ENCODE assay signal across 1 cellular context in genomic region chr5:141968914-141969608, GRCh38.
TF ChIP-seq lines count a peak whose summit lies in the region.

Gene RNF14 (plus strand): TSS chr5:141969105. CDS start chr5:141973589, 4,484 bp downstream.

TF ChIP-seq in HepG2, 621 proteins besides CTCF, POLR2A, EP300 and RAD21 (continued from another document and continues in another):
- TF ChIP-seq SKIL (CRISPR knock-in tag; IDR thresholded peaks at IDR 0.05; ENCODE audit: borderline replicate concordance): no peak; the same call in 1 of the 2 replicates
- TF ChIP-seq SRSF9 (IDR thresholded peaks at IDR 0.05; ENCODE audit: borderline replicate concordance, insufficient read depth, low read depth, low read length, poor library complexity, severe bottlenecking): no peak
- TF ChIP-seq CBFB (CRISPR knock-in tag; IDR thresholded peaks at IDR 0.05): no peak; the same call in 1 of the 2 replicates
- TF ChIP-seq ZNF782 (CRISPR knock-in tag; IDR thresholded peaks at IDR 0.05; ENCODE audit: borderline replicate concordance): peak; percentile 92; the same call in 1 of the 2 replicates
- 0 out of 2 replicates have a peak, but pooled peaks have one; percentile 47 for TF ChIP-seq ZNF713 (CRISPR knock-in tag; IDR thresholded peaks at IDR 0.05)
- TF ChIP-seq ZNF335 (CRISPR knock-in tag; IDR thresholded peaks at IDR 0.05): no peak; the same call in 1 of the 2 replicates
- TF ChIP-seq, protein P1, sequence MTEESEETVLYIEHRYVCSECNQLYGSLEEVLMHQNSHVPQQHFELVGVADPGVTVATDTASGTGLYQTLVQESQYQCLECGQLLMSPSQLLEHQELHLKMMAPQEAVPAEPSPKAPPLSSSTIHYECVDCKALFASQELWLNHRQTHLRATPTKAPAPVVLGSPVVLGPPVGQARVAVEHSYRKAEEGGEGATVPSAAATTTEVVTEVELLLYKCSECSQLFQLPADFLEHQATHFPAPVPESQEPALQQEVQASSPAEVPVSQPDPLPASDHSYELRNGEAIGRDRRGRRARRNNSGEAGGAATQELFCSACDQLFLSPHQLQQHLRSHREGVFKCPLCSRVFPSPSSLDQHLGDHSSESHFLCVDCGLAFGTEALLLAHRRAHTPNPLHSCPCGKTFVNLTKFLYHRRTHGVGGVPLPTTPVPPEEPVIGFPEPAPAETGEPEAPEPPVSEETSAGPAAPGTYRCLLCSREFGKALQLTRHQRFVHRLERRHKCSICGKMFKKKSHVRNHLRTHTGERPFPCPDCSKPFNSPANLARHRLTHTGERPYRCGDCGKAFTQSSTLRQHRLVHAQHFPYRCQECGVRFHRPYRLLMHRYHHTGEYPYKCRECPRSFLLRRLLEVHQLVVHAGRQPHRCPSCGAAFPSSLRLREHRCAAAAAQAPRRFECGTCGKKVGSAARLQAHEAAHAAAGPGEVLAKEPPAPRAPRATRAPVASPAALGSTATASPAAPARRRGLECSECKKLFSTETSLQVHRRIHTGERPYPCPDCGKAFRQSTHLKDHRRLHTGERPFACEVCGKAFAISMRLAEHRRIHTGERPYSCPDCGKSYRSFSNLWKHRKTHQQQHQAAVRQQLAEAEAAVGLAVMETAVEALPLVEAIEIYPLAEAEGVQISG (CRISPR knock-in tag; IDR thresholded peaks at IDR 0.05): peak; percentile 91
- TF ChIP-seq ZFP91 (CRISPR knock-in tag; IDR thresholded peaks at IDR 0.05; ENCODE audit: borderline replicate concordance): peak; percentile 94
- TF ChIP-seq, protein P2, sequence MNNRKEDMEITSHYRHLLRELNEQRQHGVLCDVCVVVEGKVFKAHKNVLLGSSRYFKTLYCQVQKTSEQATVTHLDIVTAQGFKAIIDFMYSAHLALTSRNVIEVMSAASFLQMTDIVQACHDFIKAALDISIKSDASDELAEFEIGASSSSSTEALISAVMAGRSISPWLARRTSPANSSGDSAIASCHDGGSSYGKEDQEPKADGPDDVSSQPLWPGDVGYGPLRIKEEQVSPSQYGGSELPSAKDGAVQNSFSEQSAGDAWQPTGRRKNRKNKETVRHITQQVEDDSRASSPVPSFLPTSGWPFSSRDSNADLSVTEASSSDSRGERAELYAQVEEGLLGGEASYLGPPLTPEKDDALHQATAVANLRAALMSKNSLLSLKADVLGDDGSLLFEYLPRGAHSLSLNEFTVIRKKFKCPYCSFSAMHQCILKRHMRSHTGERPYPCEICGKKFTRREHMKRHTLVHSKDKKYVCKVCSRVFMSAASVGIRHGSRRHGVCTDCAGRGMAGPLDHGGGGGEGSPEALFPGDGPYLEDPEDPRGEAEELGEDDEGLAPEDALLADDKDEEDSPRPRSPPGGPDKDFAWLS (CRISPR knock-in tag; IDR thresholded peaks at IDR 0.05; ENCODE audit: borderline replicate concordance): no peak
- TF ChIP-seq POLR2AphosphoS5 (IDR thresholded peaks at IDR 0.05; ENCODE audit: low read depth, low read length): peak; percentile 77
- peak; percentile 72 for TF ChIP-seq TAF15 (IDR thresholded peaks at IDR 0.05; ENCODE audit: low read depth, low read length, poor library complexity, severe bottlenecking)
- TF ChIP-seq ATF4 (CRISPR knock-in tag; IDR thresholded peaks at IDR 0.05): peak in 1 of 2 experiments; percentile 67; a peak in 1 of 4 replicates
- no peak for TF ChIP-seq ZNF720 (CRISPR knock-in tag; IDR thresholded peaks at IDR 0.05)
- TF ChIP-seq, protein P3, sequence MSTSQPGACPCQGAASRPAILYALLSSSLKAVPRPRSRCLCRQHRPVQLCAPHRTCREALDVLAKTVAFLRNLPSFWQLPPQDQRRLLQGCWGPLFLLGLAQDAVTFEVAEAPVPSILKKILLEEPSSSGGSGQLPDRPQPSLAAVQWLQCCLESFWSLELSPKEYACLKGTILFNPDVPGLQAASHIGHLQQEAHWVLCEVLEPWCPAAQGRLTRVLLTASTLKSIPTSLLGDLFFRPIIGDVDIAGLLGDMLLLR (CRISPR knock-in tag; IDR thresholded peaks at IDR 0.05): 0 out of 2 replicates have a peak, but pooled peaks have one; percentile 6
- TF ChIP-seq ZNF24 (IDR thresholded peaks at IDR 0.05): no peak
- TF ChIP-seq CEBPG (CRISPR knock-in tag; IDR thresholded peaks at IDR 0.05): no peak
- TF ChIP-seq ARNTL (CRISPR knock-in tag; IDR thresholded peaks at IDR 0.05): peak; percentile 52; the same call in 1 of the 2 replicates
- no peak for TF ChIP-seq JDP2 (CRISPR knock-in tag; IDR thresholded peaks at IDR 0.05; ENCODE audit: borderline replicate concordance)
- peak; percentile 89; the same call in 1 of the 2 replicates for TF ChIP-seq ZNF607 (CRISPR knock-in tag; IDR thresholded peaks at IDR 0.05; ENCODE audit: borderline replicate concordance)
- TF ChIP-seq ZNF883 (CRISPR knock-in tag; IDR thresholded peaks at IDR 0.05; ENCODE audit: not compliant biosample characterization): peak; percentile 79
- peak; percentile 60; the same call in 1 of the 2 replicates for TF ChIP-seq LCORL (IDR thresholded peaks at IDR 0.05)
- peak; percentile 96 for TF ChIP-seq LCORL (CRISPR knock-in tag; IDR thresholded peaks at IDR 0.05)
- no peak for TF ChIP-seq ZNF569 (CRISPR knock-in tag; IDR thresholded peaks at IDR 0.05; ENCODE audit: borderline replicate concordance)
- no peak for TF ChIP-seq TRAFD1 (CRISPR knock-in tag; IDR thresholded peaks at IDR 0.05; ENCODE audit: borderline replicate concordance)
- TF ChIP-seq ZBTB20 (CRISPR knock-in tag; IDR thresholded peaks at IDR 0.05; ENCODE audit: borderline replicate concordance, low read depth): peak; percentile 32; the same call in 1 of the 2 replicates
- no peak for TF ChIP-seq ZMYM2 (CRISPR knock-in tag; IDR thresholded peaks at IDR 0.05)
- TF ChIP-seq ZNF737 (CRISPR knock-in tag; IDR thresholded peaks at IDR 0.05; ENCODE audit: borderline replicate concordance): peak; percentile 97; the same call in 1 of the 2 replicates
- TF ChIP-seq ZNF703 (CRISPR knock-in tag; IDR thresholded peaks at IDR 0.05; ENCODE audit: borderline replicate concordance): no peak
- TF ChIP-seq, protein P4, sequence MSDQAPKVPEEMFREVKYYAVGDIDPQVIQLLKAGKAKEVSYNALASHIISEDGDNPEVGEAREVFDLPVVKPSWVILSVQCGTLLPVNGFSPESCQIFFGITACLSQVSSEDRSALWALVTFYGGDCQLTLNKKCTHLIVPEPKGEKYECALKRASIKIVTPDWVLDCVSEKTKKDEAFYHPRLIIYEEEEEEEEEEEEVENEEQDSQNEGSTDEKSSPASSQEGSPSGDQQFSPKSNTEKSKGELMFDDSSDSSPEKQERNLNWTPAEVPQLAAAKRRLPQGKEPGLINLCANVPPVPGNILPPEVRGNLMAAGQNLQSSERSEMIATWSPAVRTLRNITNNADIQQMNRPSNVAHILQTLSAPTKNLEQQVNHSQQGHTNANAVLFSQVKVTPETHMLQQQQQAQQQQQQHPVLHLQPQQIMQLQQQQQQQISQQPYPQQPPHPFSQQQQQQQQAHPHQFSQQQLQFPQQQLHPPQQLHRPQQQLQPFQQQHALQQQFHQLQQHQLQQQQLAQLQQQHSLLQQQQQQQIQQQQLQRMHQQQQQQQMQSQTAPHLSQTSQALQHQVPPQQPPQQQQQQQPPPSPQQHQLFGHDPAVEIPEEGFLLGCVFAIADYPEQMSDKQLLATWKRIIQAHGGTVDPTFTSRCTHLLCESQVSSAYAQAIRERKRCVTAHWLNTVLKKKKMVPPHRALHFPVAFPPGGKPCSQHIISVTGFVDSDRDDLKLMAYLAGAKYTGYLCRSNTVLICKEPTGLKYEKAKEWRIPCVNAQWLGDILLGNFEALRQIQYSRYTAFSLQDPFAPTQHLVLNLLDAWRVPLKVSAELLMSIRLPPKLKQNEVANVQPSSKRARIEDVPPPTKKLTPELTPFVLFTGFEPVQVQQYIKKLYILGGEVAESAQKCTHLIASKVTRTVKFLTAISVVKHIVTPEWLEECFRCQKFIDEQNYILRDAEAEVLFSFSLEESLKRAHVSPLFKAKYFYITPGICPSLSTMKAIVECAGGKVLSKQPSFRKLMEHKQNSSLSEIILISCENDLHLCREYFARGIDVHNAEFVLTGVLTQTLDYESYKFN (CRISPR knock-in tag; conservative IDR thresholded peaks at IDR 0.05): peak; percentile 40; the same call in 1 of the 2 replicates
- no peak for TF ChIP-seq RBAK (CRISPR knock-in tag; IDR thresholded peaks at IDR 0.05)
- TF ChIP-seq ZBTB39 (CRISPR knock-in tag; IDR thresholded peaks at IDR 0.05): peak; percentile 81; the same call in 1 of the 2 replicates
- TF ChIP-seq ZNF382 (CRISPR knock-in tag; IDR thresholded peaks at IDR 0.05; ENCODE audit: borderline replicate concordance): no peak
- TF ChIP-seq, protein P5, sequence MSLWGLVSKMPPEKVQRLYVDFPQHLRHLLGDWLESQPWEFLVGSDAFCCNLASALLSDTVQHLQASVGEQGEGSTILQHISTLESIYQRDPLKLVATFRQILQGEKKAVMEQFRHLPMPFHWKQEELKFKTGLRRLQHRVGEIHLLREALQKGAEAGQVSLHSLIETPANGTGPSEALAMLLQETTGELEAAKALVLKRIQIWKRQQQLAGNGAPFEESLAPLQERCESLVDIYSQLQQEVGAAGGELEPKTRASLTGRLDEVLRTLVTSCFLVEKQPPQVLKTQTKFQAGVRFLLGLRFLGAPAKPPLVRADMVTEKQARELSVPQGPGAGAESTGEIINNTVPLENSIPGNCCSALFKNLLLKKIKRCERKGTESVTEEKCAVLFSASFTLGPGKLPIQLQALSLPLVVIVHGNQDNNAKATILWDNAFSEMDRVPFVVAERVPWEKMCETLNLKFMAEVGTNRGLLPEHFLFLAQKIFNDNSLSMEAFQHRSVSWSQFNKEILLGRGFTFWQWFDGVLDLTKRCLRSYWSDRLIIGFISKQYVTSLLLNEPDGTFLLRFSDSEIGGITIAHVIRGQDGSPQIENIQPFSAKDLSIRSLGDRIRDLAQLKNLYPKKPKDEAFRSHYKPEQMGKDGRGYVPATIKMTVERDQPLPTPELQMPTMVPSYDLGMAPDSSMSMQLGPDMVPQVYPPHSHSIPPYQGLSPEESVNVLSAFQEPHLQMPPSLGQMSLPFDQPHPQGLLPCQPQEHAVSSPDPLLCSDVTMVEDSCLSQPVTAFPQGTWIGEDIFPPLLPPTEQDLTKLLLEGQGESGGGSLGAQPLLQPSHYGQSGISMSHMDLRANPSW (CRISPR knock-in tag; IDR thresholded peaks at IDR 0.05; ENCODE audit: borderline replicate concordance): peak; percentile 57; the same call in 1 of the 2 replicates
- peak; percentile 79 for TF ChIP-seq XRCC5 (optimal IDR thresholded peaks at IDR 0.05; ENCODE audit: low read length)
